27 cellular contexts compared by ENCODE assay signal in genomic region chr1:216809649-216810048, GRCh38.
"Had no signal": no experiment of that assay in that cellular context is flagged by ENCODE, and none has a peak within 500 bp of the region (broad histone marks: within the 10 kb centered on the region; RNA-seq: fewer than 3 reads in every experiment).

No MANE protein-coding gene starts in this region.

- DNase-seq: stimulated activated CD4-positive, alpha-beta T cell treated with anti-CD3 and anti-CD28 coated beads, Interleukin-2, amount 100 ng/mL, for 48 hours; stimulated activated CD4-positive, alpha-beta T cell treated with anti-CD3 and anti-CD28 coated beads, Interleukin-4, amount 100 ng/mL, for 1 hour; stimulated activated CD4-positive, alpha-beta T cell treated with anti-CD3 and anti-CD28 coated beads, Interleukin-4, amount 100 ng/mL, for 24 hours; stimulated activated CD4-positive, alpha-beta T cell treated with anti-CD3 and anti-CD28 coated beads, Interleukin-4, amount 100 ng/mL, for 4 hours; stimulated activated CD8-positive, alpha-beta memory T cell treated with anti-CD3 and anti-CD28 coated beads, Interleukin-4, amount 100 ng/mL, for 48 hours; stimulated activated naive B cell treated with anti-CD40 and anti-IgM and Interleukin-4, amounts not matched to agents 10 μg/mL and 1 μg/mL and 100 μg/mL, for 72 hours; stimulated activated naive CD4-positive, alpha-beta T cell; stimulated activated naive CD4-positive, alpha-beta T cell treated with Interleukin-2 at 50 U/mL for 16 hours; stimulated activated naive CD8-positive, alpha-beta T cell treated with anti-CD3 and anti-CD28 coated beads, Interleukin-15, amount 100 ng/mL, for 72 hours; stomach; substantia nigra; testis; thyroid gland; tibial artery; transverse colon; trophoblast cell; upper lobe of left lung; upper lobe of right lung; uterus had no signal

- ATAC-seq: stimulated activated effector memory CD8-positive, alpha-beta T cell treated with anti-CD3 and anti-CD28 coated beads, Interleukin-12 subunit alpha, Interleukin-12 subunit beta, amount 100 ng/mL, for 72 hours; stimulated activated memory B cell treated with anti-CD40 and anti-IgM and Interleukin-4, amounts not matched to agents 10 μg/mL and 1 μg/mL and 100 μg/mL, for 72 hours; stimulated activated naive B cell treated with anti-CD40 and anti-IgM and Interleukin-4, amounts not matched to agents 10 μg/mL and 1 μg/mL and 100 μg/mL, for 72 hours; stimulated activated naive CD8-positive, alpha-beta T cell treated with anti-CD3 and anti-CD28 coated beads, Interleukin-15, amount 100 ng/mL, for 72 hours; upper lobe of right lung had no signal

- H3K27me3 Mint-ChIP-seq: stimulated activated memory B cell treated with anti-CD40 and anti-IgM and Interleukin-4, amounts not matched to agents 10 μg/mL and 1 μg/mL and 100 μg/mL, for 72 hours; stimulated activated naive B cell treated with anti-CD40 and anti-IgM and Interleukin-4, amounts not matched to agents 10 μg/mL and 1 μg/mL and 100 μg/mL, for 72 hours; stimulated activated naive CD8-positive, alpha-beta T cell treated with anti-CD3 and anti-CD28 coated beads, Interleukin-15, amount 100 ng/mL, for 72 hours; stimulated activated naive CD8-positive, alpha-beta T cell treated with anti-CD3 and anti-CD28 coated beads, Interleukin-15, Interleukin-2, amounts not matched to agents 100 ng/mL and 50 ng/mL, for 24 hours had no signal

- H3K27me3 ChIP-seq: stomach, suprapubic skin, testis, thyroid gland, tibial artery, tibial nerve, transverse colon, upper lobe of left lung, upper lobe of right lung, uterus, vagina had no signal

- H3K4me3 ChIP-seq: stomach, suprapubic skin, testis, thoracic aorta, thyroid gland, tibial artery, tibial nerve, transverse colon, upper lobe of left lung, upper lobe of right lung, uterus, vagina had no signal

- H3K9me3 Mint-ChIP-seq: stimulated activated effector memory CD8-positive, alpha-beta T cell treated with anti-CD3 and anti-CD28 coated beads, Interleukin-12 subunit alpha, Interleukin-12 subunit beta, amount 100 ng/mL, for 72 hours; stimulated activated memory B cell treated with anti-CD40 and anti-IgM and Interleukin-4, amounts not matched to agents 10 μg/mL and 1 μg/mL and 100 μg/mL, for 72 hours; stimulated activated naive B cell treated with anti-CD40 and anti-IgM and Interleukin-4, amounts not matched to agents 10 μg/mL and 1 μg/mL and 100 μg/mL, for 72 hours; stimulated activated naive CD8-positive, alpha-beta T cell treated with anti-CD3 and anti-CD28 coated beads, Interleukin-15, amount 100 ng/mL, for 72 hours; type B pancreatic cell had no signal

- H3K27ac Mint-ChIP-seq: stimulated activated effector memory CD8-positive, alpha-beta T cell treated with anti-CD3 and anti-CD28 coated beads, Interleukin-12 subunit alpha, Interleukin-12 subunit beta, amount 100 ng/mL, for 72 hours; stimulated activated memory B cell treated with anti-CD40 and anti-IgM and Interleukin-4, amounts not matched to agents 10 μg/mL and 1 μg/mL and 100 μg/mL, for 72 hours; stimulated activated naive B cell treated with anti-CD40 and anti-IgM and Interleukin-4, amounts not matched to agents 10 μg/mL and 1 μg/mL and 100 μg/mL, for 72 hours; stimulated activated naive CD8-positive, alpha-beta T cell treated with anti-CD3 and anti-CD28 coated beads, Interleukin-15, amount 100 ng/mL, for 72 hours; stimulated activated naive CD8-positive, alpha-beta T cell treated with anti-CD3 and anti-CD28 coated beads, Interleukin-15, Interleukin-2, amounts not matched to agents 100 ng/mL and 50 ng/mL, for 24 hours; type B pancreatic cell had no signal

- H3K27ac ChIP-seq: stomach, suprapubic skin, testis, thoracic aorta, thyroid gland, tibial artery, tibial nerve, transverse colon, upper lobe of left lung, upper lobe of right lung, uterus, vagina had no signal

- H3K4me1 ChIP-seq: stomach, suprapubic skin, testis, thyroid gland, tibial artery, transverse colon, upper lobe of left lung, upper lobe of right lung, uterus, vagina had no signal

- H3K4me1 Mint-ChIP-seq: stimulated activated effector memory CD8-positive, alpha-beta T cell treated with anti-CD3 and anti-CD28 coated beads, Interleukin-12 subunit alpha, Interleukin-12 subunit beta, amount 100 ng/mL, for 72 hours; stimulated activated memory B cell treated with anti-CD40 and anti-IgM and Interleukin-4, amounts not matched to agents 10 μg/mL and 1 μg/mL and 100 μg/mL, for 72 hours; stimulated activated naive B cell treated with anti-CD40 and anti-IgM and Interleukin-4, amounts not matched to agents 10 μg/mL and 1 μg/mL and 100 μg/mL, for 72 hours; stimulated activated naive CD8-positive, alpha-beta T cell treated with anti-CD3 and anti-CD28 coated beads, Interleukin-15, amount 100 ng/mL, for 72 hours had no signal

- H3K36me3 Mint-ChIP-seq: stimulated activated effector memory CD8-positive, alpha-beta T cell treated with anti-CD3 and anti-CD28 coated beads, Interleukin-12 subunit alpha, Interleukin-12 subunit beta, amount 100 ng/mL, for 72 hours; stimulated activated memory B cell treated with anti-CD40 and anti-IgM and Interleukin-4, amounts not matched to agents 10 μg/mL and 1 μg/mL and 100 μg/mL, for 72 hours; stimulated activated naive B cell treated with anti-CD40 and anti-IgM and Interleukin-4, amounts not matched to agents 10 μg/mL and 1 μg/mL and 100 μg/mL, for 72 hours; type B pancreatic cell had no signal

- H3K4me3 Mint-ChIP-seq: stimulated activated effector memory CD8-positive, alpha-beta T cell treated with anti-CD3 and anti-CD28 coated beads, Interleukin-12 subunit alpha, Interleukin-12 subunit beta, amount 100 ng/mL, for 72 hours; stimulated activated memory B cell treated with anti-CD40 and anti-IgM and Interleukin-4, amounts not matched to agents 10 μg/mL and 1 μg/mL and 100 μg/mL, for 72 hours; stimulated activated naive B cell treated with anti-CD40 and anti-IgM and Interleukin-4, amounts not matched to agents 10 μg/mL and 1 μg/mL and 100 μg/mL, for 72 hours; stimulated activated naive CD8-positive, alpha-beta T cell treated with anti-CD3 and anti-CD28 coated beads, Interleukin-15, amount 100 ng/mL, for 72 hours; stimulated activated naive CD8-positive, alpha-beta T cell treated with anti-CD3 and anti-CD28 coated beads, Interleukin-15, Interleukin-2, amounts not matched to agents 100 ng/mL and 50 ng/mL, for 24 hours; type B pancreatic cell had no signal

- H3K36me3 ChIP-seq: stomach, suprapubic skin, thoracic aorta, thyroid gland, tibial artery, tibial nerve, transverse colon, upper lobe of left lung, upper lobe of right lung, uterus, vagina had no signal

- H3K9me3 ChIP-seq: stomach, suprapubic skin, testis, thoracic aorta, thyroid gland, tibial artery, tibial nerve, transverse colon, upper lobe of left lung, upper lobe of right lung, uterus, vagina had no signal
